In genomic region chr1:160284782-160285344, GRCh38 we compare ENCODE assay signal across 8 cellular contexts. TPM values are rescaled to one million over a fixed set of nuclear protein-coding genes. Genes with fewer than 3 reads are reported as not detected.
DNase-seq lines count a peak whose midpoint lies in the region; ATAC-seq and TF ChIP-seq lines count a peak whose summit lies in the region.

TSS of gene PEX19 (minus strand) at chr1:160285133. CDS start at chr1:160285124, 9 bp downstream.

- H3K9ac ChIP-seq in KMS-11 = peak within 1 kb of the TSS; percentile 68
- H3K9ac ChIP-seq in muscle layer of colon (ENCODE audit: low read length) = peak within 1 kb of the TSS; percentile 65

- ATAC-seq in GM21737 (IDR thresholded peaks at IDR 0.05; ENCODE audit: unreplicated experiment) = peak; percentile 96

- DNase-seq in DMS53 treated with DMSO at 0.1 percent for 48 hours (lab: John Stamatoyannopoulos, UW; ENCODE audit: unreplicated experiment) (peak; percentile 67), Peyer's patch (peak; percentile 92 to 97 (median 95))
- DNase-seq in activated T-cell treated with anti-CD3 and anti-CD28 coated beads, Interleukin-2, amount 50 U/mL, for 48 hours = peak; percentile 96 to 97
- DNase-seq in stimulated activated CD8-positive, alpha-beta memory T cell treated with anti-CD3 and anti-CD28 coated beads, Interleukin-7, amount 100 ng/mL, for 24 hours (ENCODE audit: low read depth) = peak; percentile 84

- H3K4me1 ChIP-seq in KMS-11 (ENCODE audit: low read depth, poor library complexity, severe bottlenecking) (peaks cover 20% of the 10 kb centered on the region), Peyer's patch (peaks cover 0 to 13% (median 7%) of the 10 kb centered on the region in 4 donors), esophagus (ENCODE audit: control insufficient read depth in 2 of 2, insufficient read depth in 2 of 2, low read length in 1 of 2) (peaks cover 2 to 14% of the 10 kb centered on the region in 2 donors), muscle layer of colon (ENCODE audit: insufficient read depth, low read length) (peaks cover 24% of the 10 kb centered on the region)

- H3K27ac ChIP-seq in KMS-11 = peak within 1 kb of the TSS; percentile 29; the same call in 1 of the 2 replicates
- H3K27ac ChIP-seq in Peyer's patch = peak within 1 kb of the TSS; percentile 71 to 78 (median 75)
- peak within 1 kb of the TSS; percentile 86 to 87 for H3K27ac ChIP-seq in esophagus (ENCODE audit: low read depth in 2 of 2, low read length in 1 of 2)
- H3K27ac ChIP-seq in muscle layer of colon (ENCODE audit: low read depth, low read length) = peak within 1 kb of the TSS; percentile 87

- H3K9me3 ChIP-seq in Peyer's patch (no peaks in the 10 kb centered on the region), esophagus (ENCODE audit: control insufficient read depth in 2 of 2, insufficient read depth in 1 of 2, low read depth in 1 of 2, low read length in 1 of 2) (no peaks in the 10 kb centered on the region), muscle layer of colon (ENCODE audit: low read length) (no peaks in the 10 kb centered on the region)

- peaks cover 15% of the 10 kb centered on the region for H3K79me2 ChIP-seq in KMS-11 (ENCODE audit: insufficient read depth, low read depth)

- H2AFZ ChIP-seq in KMS-11 (ENCODE audit: low read depth) = peak within 1 kb of the TSS; percentile 79

- WGBS in esophagus, 2 donors = 1% methylated on average over 27 of the region's 27 CpGs

- H4K20me1 ChIP-seq in KMS-11 (ENCODE audit: insufficient read depth) = no peaks in the 10 kb centered on the region

- H3K4me3 ChIP-seq in KMS-11 (IDR thresholded peaks at IDR 0.05; ENCODE audit: insufficient read depth, low read depth, low read length) (peak within 1 kb of the TSS; percentile 99), Peyer's patch (peak within 1 kb of the TSS; percentile 67 to 76 (median 71)), esophagus (ENCODE audit: low read depth in 1 of 2, low read length in 2 of 2) (peak within 1 kb of the TSS; percentile 87 to 96), muscle layer of colon (ENCODE audit: low read depth in 1 of 2, low read length in 2 of 2) (peak within 1 kb of the TSS; percentile 57 to 96)

- TF ChIP-seq POLR2A in Peyer's patch (IDR thresholded peaks at IDR 0.05) = peak; percentile 61 to 66

- no peaks in the 10 kb centered on the region for H3K27me3 ChIP-seq in KMS-11 (ENCODE audit: insufficient read depth, low read depth)
- H3K27me3 ChIP-seq in Peyer's patch = no peaks in the 10 kb centered on the region
- no peaks in the 10 kb centered on the region for H3K27me3 ChIP-seq in esophagus (ENCODE audit: control insufficient read depth in 1 of 2, insufficient read depth in 2 of 2, low read length in 2 of 2)
- no peaks in the 10 kb centered on the region for H3K27me3 ChIP-seq in muscle layer of colon (ENCODE audit: control insufficient read depth in 1 of 2, insufficient read depth in 2 of 2, low read length in 2 of 2)

- TF ChIP-seq CTCF in KMS-11 (conservative IDR thresholded peaks at IDR 0.05; ENCODE audit: low read depth, low read length) = no peak
- no peak for TF ChIP-seq CTCF in Peyer's patch (IDR thresholded peaks at IDR 0.05)

- H3K36me3 ChIP-seq in KMS-11 (ENCODE audit: insufficient read depth) = peaks cover 3% of the 10 kb centered on the region; the same call in 1 of the 2 replicates
- peaks cover 0 to 46% (median 0%) of the 10 kb centered on the region in 3 donors for H3K36me3 ChIP-seq in Peyer's patch
- peaks cover 11 to 12% of the 10 kb centered on the region in 2 donors for H3K36me3 ChIP-seq in esophagus (ENCODE audit: control insufficient read depth in 2 of 2, insufficient read depth in 2 of 2, low read length in 1 of 2)
- peaks cover 39% of the 10 kb centered on the region for H3K36me3 ChIP-seq in muscle layer of colon (ENCODE audit: insufficient read depth, low read length)

- H3K4me2 ChIP-seq in KMS-11 = peak within 1 kb of the TSS; percentile 98

RNA-seq across cellular contexts. Expression of gene PEX19, which starts in this region (rescaled TPM):
- total RNA-seq in Peyer's patch = 10 to 100 TPM; 25.4 to 45.6 (median 40.2) TPM
- 10 to 100 TPM in 1 of 2 donors, 1 to 10 TPM in 1; 8.1 to 20.1 TPM for polyA plus RNA-seq in esophagus

Comparison
In these comparisons a context has a peak if more than half of its experiments do, and no peak if none do; other contexts are left out.
1. Peak in every context shown above with its lines: DNase-seq, ATAC-seq, H3K4me3 ChIP-seq and H3K27ac ChIP-seq.
2. H3K27ac ChIP-seq: peak in every context shown above with its lines; median percentile 87 in muscle layer of colon; 86 in esophagus; 75 in Peyer's patch; 29 in KMS-11.